Comparison of ENCODE assay signal across 30 cellular contexts in genomic region chr6:10177703-10178102, GRCh38.
DNase-seq lines count a peak whose midpoint lies in the region; ATAC-seq, FAIRE-seq and TF ChIP-seq lines count a peak whose summit lies in the region.
"Had no signal": no experiment of that assay in that cellular context is flagged by ENCODE, and none has a peak within 500 bp of the region (broad histone marks: within the 10 kb centered on the region; RNA-seq: fewer than 3 reads in every experiment).

No MANE protein-coding gene starts in this region.

- H3K27ac ChIP-seq in epithelial cell of prostate, result peak overlapping the region; percentile 22
- H3K27ac ChIP-seq: body of pancreas, esophagus squamous epithelium, gastrocnemius medialis, HL-60, lower lobe of right lung, pancreas, spleen, suprapubic skin had no signal

- H3K27me3 ChIP-seq in BE2C, result no peaks in the 10 kb centered on the region
- H3K27me3 ChIP-seq: body of pancreas, esophagus squamous epithelium, gastrocnemius medialis, pancreas, spleen, suprapubic skin had no signal

- H3K9me3 ChIP-seq in BE2C, result no peaks in the 10 kb centered on the region
- H3K9me3 ChIP-seq: body of pancreas, esophagus squamous epithelium, gastrocnemius medialis, lower lobe of right lung, pancreas, spleen, suprapubic skin had no signal

- no peaks in the 10 kb centered on the region for H3K36me3 ChIP-seq in BE2C
- H3K36me3 ChIP-seq: esophagus squamous epithelium, gastrocnemius medialis, lower lobe of right lung, pancreas, spleen, suprapubic skin had no signal

- no peak for ATAC-seq in HG02763 (IDR thresholded peaks at IDR 0.05; ENCODE audit: unreplicated experiment)
- ATAC-seq: activated CD8-positive, alpha-beta T cell treated with anti-CD3 and anti-CD28 coated beads, Interleukin-2, amount 10 ng/mL, durations not matched to agents 7 days and 5 days; body of pancreas; gastrocnemius medialis; GM12878; lower lobe of right lung; pancreas; right cardiac atrium; stimulated activated memory B cell treated with anti-CD40 and anti-IgM and Interleukin-4, amounts not matched to agents 10 μg/mL and 1 μg/mL and 100 μg/mL, for 72 hours had no signal

- no peaks in the 10 kb centered on the region for H3K4me1 ChIP-seq in BE2C
- H3K4me1 ChIP-seq: body of pancreas, gastrocnemius medialis, lower lobe of right lung, pancreas, spleen, suprapubic skin had no signal

- TF ChIP-seq POLR2A in H54 (IDR thresholded peaks at IDR 0.05; ENCODE audit: low read depth, low read length), result no peak

- no peak overlapping the region for H3K4me3 ChIP-seq in BE2C (ENCODE audit: low read depth, low read length)
- H3K4me3 ChIP-seq: body of pancreas, esophagus squamous epithelium, gastrocnemius medialis, GM12878, lower lobe of right lung, pancreas, spleen, suprapubic skin had no signal

- TF ChIP-seq CTCF in GM13976 (IDR thresholded peaks at IDR 0.05; ENCODE audit: borderline replicate concordance, control extremely low read depth, extremely low read depth, insufficient read depth, missing control alignments) (no peak), BE2C (IDR thresholded peaks at IDR 0.05; ENCODE audit: low read depth, low read length) (no peak)

- peak; percentile 94 for FAIRE-seq in H54 (lab: Jason Lieb, UNC)
- FAIRE-seq in RCC 7860 (lab: Jason Lieb, UNC), result no peak
- FAIRE-seq: GM12878, islet of Langerhans, pancreas had no signal

- DNase-seq in H54 (ENCODE audit: insufficient read length, low spot score), result peak; percentile 53
- DNase-seq in RCC 7860 (ENCODE audit: low spot score), result peak; percentile 55
- no peak for DNase-seq in epithelial cell of prostate (ENCODE audit: low read depth, low spot score)
- no peak for DNase-seq in GM13976 (ENCODE audit: low spot score)
- DNase-seq in NCI-H2171 (lab: John Stamatoyannopoulos, UW), result no peak
- DNase-seq in BE2C, result no peak
- DNase-seq: activated CD4-positive, CD25-positive, alpha-beta regulatory T cell treated with anti-CD3 and anti-CD28 coated beads, Interleukin-2, amount 50 U/mL, for 72 hours; activated CD8-positive, alpha-beta T cell treated with anti-CD3 and anti-CD28 coated beads, Interleukin-2, amount 10 ng/mL, durations not matched to agents 7 days and 5 days; activated effector memory CD4-positive, alpha-beta T cell treated with anti-CD3 and anti-CD28 coated beads, Interleukin-2, amount 50 U/mL, for 16 hours; body of pancreas; DMS79; effector CD8-positive, alpha-beta T cell; esophagus squamous epithelium; gastrocnemius medialis; IMR-90; lower lobe of right lung; NCI-H2081; NCI-H446; OCI-M1; pancreas; right cardiac atrium; spleen; stimulated activated CD4-positive, alpha-beta T cell treated with anti-CD3 and anti-CD28 coated beads, Interleukin-4, amount 100 ng/mL, for 1 hour; T-helper 1 cell had no signal

- in situ Hi-C loops in GM13976 (cut with MboI; ENCODE audit: low sequenced_read_pairs, unreplicated experiment), result no loop called here

Comparison
In these comparisons a context has a peak if more than half of its experiments do, and no peak if none do; other contexts are left out.
1. DNase-seq: peak in H54 (single experiment) and RCC 7860 (single experiment); none in epithelial cell of prostate (single experiment), GM13976 (single experiment), NCI-H2171 (single experiment) and BE2C (single experiment).